ENCODE assay signal across 8 cellular contexts in genomic region chrX:129982300-129983246, GRCh38. TPM values are rescaled to one million over a fixed set of nuclear protein-coding genes. Genes with fewer than 3 reads are reported as not detected.
DNase-seq lines count a peak whose midpoint lies in the region; ATAC-seq and TF ChIP-seq lines count a peak whose summit lies in the region.

BCORL1 (plus strand) TSS chrX:129982635; CDS start chrX:130005232, 22,597 bp downstream.

- H3K36me3 ChIP-seq in BLaER1 treated with 17β-estradiol and CSF1 and Interleukin-3, amounts not matched to agents 10 nM and 100 nM = no peaks in the 10 kb centered on the region

- H3K36me3 Mint-ChIP-seq in activated CD4-positive, alpha-beta T cell treated with anti-CD3 and anti-CD28 coated beads for 36 hours (ENCODE audit: low read depth) = no peaks in the 10 kb centered on the region
- H3K36me3 Mint-ChIP-seq in chondrocyte (ENCODE audit: low read depth) = no peaks in the 10 kb centered on the region

- H4K20me1 ChIP-seq in BLaER1 treated with 17β-estradiol and CSF1 and Interleukin-3, amounts not matched to agents 10 nM and 100 nM = peaks cover 0 to 34% (median 30%) of the 10 kb centered on the region in 11 experiments; a peak in 17 of 22 replicates

- CTCF ChIA-PET in activated CD4-positive, alpha-beta T cell treated with anti-CD3 and anti-CD28 coated beads for 36 hours (lab: Charles Lee) = no interaction called here

- no peak within 1 kb of the TSS for H3K4me3 Mint-ChIP-seq in activated CD4-positive, alpha-beta T cell treated with anti-CD3 and anti-CD28 coated beads for 36 hours
- H3K4me3 Mint-ChIP-seq in chondrocyte (ENCODE audit: unreplicated experiment) = no peak within 1 kb of the TSS

- peak within 1 kb of the TSS; percentile 75 to 90 (median 84) for H3K4me2 ChIP-seq in BLaER1 treated with 17β-estradiol and CSF1 and Interleukin-3, amounts not matched to agents 10 nM and 100 nM

- POLR2A ChIA-PET in activated CD4-positive, alpha-beta T cell treated with anti-CD3 and anti-CD28 coated beads for 36 hours (lab: Charles Lee) = interaction anchor here (0.7 kb wide), 1 partner anchor 184 kb away, joined by 4 read pairs; no protein-coding TSS in a partner anchor

- peak; percentile 14 for TF ChIP-seq CTCF in chondrocyte (IDR thresholded peaks at IDR 0.05)

- intact Hi-C loops in activated CD4-positive, alpha-beta T cell treated with anti-CD3 and anti-CD28 coated beads for 36 hours (cut with DNase I, micrococcal nuclease) = loop anchor here (1.0 to 5.0 kb wide), 12 partner anchors 21 to 920 kb away; partner anchors contain the start of genes AIFM1 (in 1 of the 2), ENOX2 (in 1 of the 2), SLC25A14 (in 1 of the 2) and UTP14A (in 1 of the 2)

- H3K27ac Mint-ChIP-seq in activated CD4-positive, alpha-beta T cell treated with anti-CD3 and anti-CD28 coated beads for 36 hours = peak within 1 kb of the TSS; percentile 51
- H3K27ac Mint-ChIP-seq in chondrocyte (ENCODE audit: unreplicated experiment) = peak within 1 kb of the TSS; percentile 82

- H3K9me3 Mint-ChIP-seq in activated CD4-positive, alpha-beta T cell treated with anti-CD3 and anti-CD28 coated beads for 36 hours (ENCODE audit: low read depth) = no peaks in the 10 kb centered on the region
- no peaks in the 10 kb centered on the region for H3K9me3 Mint-ChIP-seq in chondrocyte (ENCODE audit: low read depth)

- peak; percentile 90 for ATAC-seq in HG03439 (IDR thresholded peaks at IDR 0.05; ENCODE audit: unreplicated experiment)
- ATAC-seq in activated CD4-positive, alpha-beta T cell treated with anti-CD3 and anti-CD28 coated beads for 36 hours = peak; percentile 94

- peaks cover 0 to 28% (median 9%) of the 10 kb centered on the region in 11 experiments; a peak in 12 of 22 replicates for H3K9me3 ChIP-seq in BLaER1 treated with 17β-estradiol and CSF1 and Interleukin-3, amounts not matched to agents 10 nM and 100 nM (replicated peaks in 1 of 11)

- H3K27ac ChIP-seq in BLaER1 treated with 17β-estradiol and CSF1 and Interleukin-3, amounts not matched to agents 10 nM and 100 nM = peak within 1 kb of the TSS in 9 of 11 experiments; percentile 28 to 71 (median 60); a peak in 11 of 22 replicates

- H3K27me3 Mint-ChIP-seq in activated CD4-positive, alpha-beta T cell treated with anti-CD3 and anti-CD28 coated beads for 36 hours = no peaks in the 10 kb centered on the region
- H3K27me3 Mint-ChIP-seq in chondrocyte (ENCODE audit: low read depth) = no peaks in the 10 kb centered on the region

- peaks cover 20 to 36% (median 30%) of the 10 kb centered on the region in 10 experiments; a peak in 19 of 20 replicates for H3K4me1 ChIP-seq in BLaER1 treated with 17β-estradiol and CSF1 and Interleukin-3, amounts not matched to agents 10 nM and 100 nM

- peaks cover 16 to 42% (median 30%) of the 10 kb centered on the region in 11 experiments for H3K27me3 ChIP-seq in BLaER1 treated with 17β-estradiol and CSF1 and Interleukin-3, amounts not matched to agents 10 nM and 100 nM

- DNase-seq in GM19240 (ENCODE audit: insufficient read length, low spot score) (peak; percentile 93), NCI-H460 (ENCODE audit: extremely low read depth, low read depth) (peak; percentile 87), chondrocyte (ENCODE audit: low spot score) (peak; percentile 97), kidney tubule cell (ENCODE audit: low spot score) (peak; percentile 93)
- peak; percentile 93 for DNase-seq in activated CD4-positive, alpha-beta T cell treated with anti-CD3 and anti-CD28 coated beads for 36 hours
- DNase-seq in stimulated activated CD4-positive, alpha-beta T cell treated with anti-CD3 and anti-CD28 coated beads, Interleukin-1b, Interleukin-23, amount 100 ng/mL, for 4 hours (ENCODE audit: low read depth in 2 of 2) = peak; percentile 72 to 77

- peak within 1 kb of the TSS in 10 of 11 experiments; percentile 62 to 84 (median 76); a peak in 20 of 22 replicates for H3K9ac ChIP-seq in BLaER1 treated with 17β-estradiol and CSF1 and Interleukin-3, amounts not matched to agents 10 nM and 100 nM

- H3K4me1 Mint-ChIP-seq in activated CD4-positive, alpha-beta T cell treated with anti-CD3 and anti-CD28 coated beads for 36 hours = peaks cover 11% of the 10 kb centered on the region
- H3K4me1 Mint-ChIP-seq in chondrocyte (ENCODE audit: low read depth) = peaks cover 9% of the 10 kb centered on the region

- peak within 1 kb of the TSS in 5 of 10 experiments; percentile 63 to 74 (median 66); a peak in 13 of 20 replicates for H3K4me3 ChIP-seq in BLaER1 treated with 17β-estradiol and CSF1 and Interleukin-3, amounts not matched to agents 10 nM and 100 nM

RNA-seq across cellular contexts. Expression of gene BCORL1, which starts in this region (rescaled TPM):
- 2.0 and 2.8 TPM in 2 replicates for total RNA-seq in NCI-H460 (2014; rRNA removed; shearing (Covaris generic))
- polyA plus RNA-seq in NCI-H460 (2014; cell fraction: nucleus; rRNA removed) = 1.3 and 1.5 TPM in 2 replicates
- total RNA-seq in activated CD4-positive, alpha-beta T cell treated with anti-CD3 and anti-CD28 coated beads for 36 hours = 1 to 10 TPM; 8.3 to 8.5 TPM
- total RNA-seq in chondrocyte = 19.7 to 20.6 TPM (median 20.0 TPM) in 3 replicates
